Comparison of ENCODE assay signal across 9 cellular contexts in genomic region chr2:112812318-112813042, GRCh38. TPM values are rescaled to one million over a fixed set of nuclear protein-coding genes. Genes with fewer than 3 reads are reported as not detected.
DNase-seq lines count a peak whose midpoint lies in the region; ATAC-seq and TF ChIP-seq lines count a peak whose summit lies in the region.
"Had no signal": no experiment of that assay in that cellular context is flagged by ENCODE, and none has a peak within 500 bp of the region (broad histone marks: within the 10 kb centered on the region; RNA-seq: fewer than 3 reads in every experiment).

No MANE protein-coding gene starts in this region.

- no peaks in the 10 kb centered on the region for H3K27me3 Mint-ChIP-seq in activated naive CD8-positive, alpha-beta T cell treated with anti-CD3 and anti-CD28 coated beads for 36 hours

- peak overlapping the region; percentile 14 for H3K27ac Mint-ChIP-seq in activated naive CD8-positive, alpha-beta T cell treated with anti-CD3 and anti-CD28 coated beads for 36 hours

- POLR2A ChIA-PET in GM10248 (lab: Yijun Ruan, JAX): interaction anchor here (0.5 to 0.7 kb wide), 3 partner anchors 21 to 51 kb away, joined by 3 read pairs; no protein-coding TSS in a partner anchor

- DNase-seq in GM10248 (ENCODE audit: extremely low spot score) (peak; percentile 47), lung microvascular endothelial cell (ENCODE audit: low read depth in 2 of 2) (peak; percentile 43 to 85), hippocampal formation (lab: John Stamatoyannopoulos, UW) (no peak), NCI-H524 treated with DMSO at 0.1 percent for 48 hours (lab: John Stamatoyannopoulos, UW) (no peak), NCI-H2196 treated with DMSO at 0.1 percent for 48 hours (lab: John Stamatoyannopoulos, UW; ENCODE audit: unreplicated experiment) (no peak)
- no peak for DNase-seq in activated naive CD8-positive, alpha-beta T cell treated with anti-CD3 and anti-CD28 coated beads for 36 hours
- DNase-seq: dorsolateral prefrontal cortex had no signal

- CTCF ChIA-PET in GM10248 (lab: Yijun Ruan, JAX): interaction anchor here (0.9 to 1.5 kb wide), 7 partner anchors 10 to 86 kb away, joined by 3 to 11 read pairs (median 3); no protein-coding TSS in a partner anchor

- no peak for TF ChIP-seq CTCF in GM10248 (IDR thresholded peaks at IDR 0.05; ENCODE audit: control extremely low read depth, extremely low read depth, low read depth, missing control alignments)

- H3K4me3 Mint-ChIP-seq in activated naive CD8-positive, alpha-beta T cell treated with anti-CD3 and anti-CD28 coated beads for 36 hours: peak overlapping the region; percentile 32

- peak; percentile 61 for ATAC-seq in HG02571 (IDR thresholded peaks at IDR 0.05; ENCODE audit: unreplicated experiment)
- ATAC-seq in GM19324 (IDR thresholded peaks at IDR 0.05; ENCODE audit: low FRiP score, unreplicated experiment): no peak

- H3K4me1 Mint-ChIP-seq in activated naive CD8-positive, alpha-beta T cell treated with anti-CD3 and anti-CD28 coated beads for 36 hours: peaks cover 17% of the 10 kb centered on the region

- H3K36me3 Mint-ChIP-seq in activated naive CD8-positive, alpha-beta T cell treated with anti-CD3 and anti-CD28 coated beads for 36 hours: no peaks in the 10 kb centered on the region

- H3K9me3 Mint-ChIP-seq in activated naive CD8-positive, alpha-beta T cell treated with anti-CD3 and anti-CD28 coated beads for 36 hours: peaks cover 9% of the 10 kb centered on the region

RNA-seq across cellular contexts. Expression of gene IL1B, which starts 24.1 kb away (rescaled TPM):
- total RNA-seq in activated naive CD8-positive, alpha-beta T cell treated with anti-CD3 and anti-CD28 coated beads for 36 hours: not detected
- 0.22 TPM in 1 of 2 replicates, not detected in the other for total RNA-seq in lung microvascular endothelial cell

RNA-seq across cellular contexts. Expression of gene IL1A, which starts 28.2 kb away (rescaled TPM):
- total RNA-seq in activated naive CD8-positive, alpha-beta T cell treated with anti-CD3 and anti-CD28 coated beads for 36 hours: under 1 TPM; 0.16 to 0.20 TPM
- total RNA-seq in lung microvascular endothelial cell: under 0.01 TPM in 1 of 2 replicates, not detected in the other

RNA-seq across cellular contexts. Expression of gene CKAP2L, which starts 48.1 kb away (rescaled TPM):
- total RNA-seq in activated naive CD8-positive, alpha-beta T cell treated with anti-CD3 and anti-CD28 coated beads for 36 hours: 10 to 100 TPM; 24.3 to 25.8 TPM
- 0.60 and 2.0 TPM in 2 replicates for total RNA-seq in lung microvascular endothelial cell

Comparison
In these comparisons a context has a peak if more than half of its experiments do, and no peak if none do; other contexts are left out.
1. DNase-seq: peak in GM10248 (single experiment) and lung microvascular endothelial cell (2 of 2); none in activated naive CD8-positive, alpha-beta T cell treated with anti-CD3 and anti-CD28 coated beads for 36 hours (single experiment), hippocampal formation (0 of 2), NCI-H524 treated with DMSO at 0.1 percent for 48 hours (single experiment) and NCI-H2196 treated with DMSO at 0.1 percent for 48 hours (single experiment).